30 cellular contexts compared by ENCODE assay signal in the genomic region with DNA sequence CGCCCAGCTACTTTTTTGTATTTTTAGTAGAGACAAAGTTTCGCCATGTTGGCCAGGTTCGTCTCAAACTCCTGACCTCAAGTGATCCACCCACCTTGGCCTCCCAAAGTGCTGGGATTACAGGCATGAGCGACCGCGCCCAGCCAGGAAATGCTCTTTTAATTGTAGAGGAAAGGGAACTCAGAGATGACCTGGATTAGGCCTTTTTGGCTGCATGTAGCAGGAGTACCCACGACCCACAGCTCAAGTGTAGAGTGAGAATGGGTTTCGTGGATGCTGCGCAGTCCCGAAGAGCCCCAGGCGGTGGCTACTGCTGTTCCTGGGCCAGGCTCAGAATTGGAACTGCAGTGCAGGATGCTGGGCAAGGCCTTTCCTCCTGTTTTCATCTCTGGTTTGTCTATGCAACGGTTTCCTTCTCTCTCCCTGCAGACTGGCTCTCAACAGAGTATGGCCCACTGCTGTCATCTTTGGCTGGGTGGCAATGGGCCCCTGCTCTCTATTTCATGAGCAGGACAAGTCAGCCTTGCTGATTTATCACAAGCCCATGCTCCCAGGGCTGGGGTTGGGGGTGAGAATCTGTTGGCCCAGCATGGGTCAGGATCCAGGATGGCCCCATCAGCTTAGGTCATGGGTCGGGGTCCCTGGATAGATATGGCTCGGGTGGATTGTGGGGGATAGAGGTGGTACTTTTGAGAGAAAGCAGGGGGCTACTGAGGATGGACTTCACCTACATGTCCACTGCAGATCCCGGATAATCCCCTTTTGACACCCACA. TPM values are rescaled to one million over a fixed set of nuclear protein-coding genes. Genes with fewer than 3 reads are reported as not detected.
"Had no signal": no experiment of that assay in that cellular context is flagged by ENCODE, and none has a peak within 500 bp of the region (broad histone marks: within the 10 kb centered on the region; RNA-seq: fewer than 3 reads in every experiment).

No MANE protein-coding gene starts in this region.

- H3K27me3 Mint-ChIP-seq: natural killer cell treated with Interleukin-12 subunit alpha and Interleukin-12 subunit beta and Interleukin-15 and Interleukin-18, amount 100 ng/mL, for 72 hours had no signal

- ATAC-seq: esophagus mucosa; foreskin keratinocyte; left colon; mucosa of descending colon; natural killer cell treated with Interleukin-12 subunit alpha and Interleukin-12 subunit beta and Interleukin-15 and Interleukin-18, amount 100 ng/mL, for 72 hours; stimulated activated effector memory CD8-positive, alpha-beta T cell treated with anti-CD3 and anti-CD28 coated beads, Interleukin-12 subunit alpha, Interleukin-12 subunit beta, amount 100 ng/mL, for 72 hours had no signal

- H3K4me3 Mint-ChIP-seq: memory B cell; mesothelial cell of epicardium; naive B cell; natural killer cell treated with Interleukin-12 subunit alpha and Interleukin-12 subunit beta and Interleukin-15 and Interleukin-18, amount 100 ng/mL, for 72 hours; neural crest cell; stimulated activated effector memory CD8-positive, alpha-beta T cell treated with anti-CD3 and anti-CD28 coated beads, Interleukin-12 subunit alpha, Interleukin-12 subunit beta, amount 100 ng/mL, for 72 hours had no signal

- H3K9me3 ChIP-seq: heart right ventricle, mucosa of descending colon, neutrophil, prostate gland, right atrium auricular region, stomach, thyroid gland had no signal

- H3K9me3 Mint-ChIP-seq: memory B cell; mesothelial cell of epicardium; naive B cell; natural killer cell treated with Interleukin-12 subunit alpha and Interleukin-12 subunit beta and Interleukin-15 and Interleukin-18, amount 100 ng/mL, for 72 hours; neural crest cell; stimulated activated effector memory CD8-positive, alpha-beta T cell treated with anti-CD3 and anti-CD28 coated beads, Interleukin-12 subunit alpha, Interleukin-12 subunit beta, amount 100 ng/mL, for 72 hours had no signal

- H3K4me1 Mint-ChIP-seq: memory B cell, naive B cell had no signal

- H3K27ac Mint-ChIP-seq: memory B cell; mesothelial cell of epicardium; natural killer cell treated with Interleukin-12 subunit alpha and Interleukin-12 subunit beta and Interleukin-15 and Interleukin-18, amount 100 ng/mL, for 72 hours; stimulated activated effector memory CD8-positive, alpha-beta T cell treated with anti-CD3 and anti-CD28 coated beads, Interleukin-12 subunit alpha, Interleukin-12 subunit beta, amount 100 ng/mL, for 72 hours had no signal

- H3K4me3 ChIP-seq: dorsolateral prefrontal cortex, heart right ventricle, lung, mucosa of descending colon, prostate gland, right atrium auricular region, smooth muscle cell, stomach, thyroid gland had no signal

- H3K4me1 ChIP-seq: foreskin keratinocyte, parathyroid adenoma, prostate gland, right atrium auricular region, thyroid gland had no signal

- H3K9ac ChIP-seq: parathyroid adenoma had no signal

- DNase-seq: dorsolateral prefrontal cortex; effector CD4-positive, alpha-beta T cell; foreskin keratinocyte; glutamatergic neuron; heart right ventricle; hippocampal formation; kidney glomerular epithelial cell; left colon; mucosa of descending colon; naive B cell; stimulated activated CD4-positive, alpha-beta T cell treated with anti-CD3 and anti-CD28 coated beads, Interleukin-12 subunit alpha, Interleukin-12 subunit beta, amount 100 ng/mL, for 4 hours; stimulated activated CD4-positive, alpha-beta T cell treated with anti-CD3 and anti-CD28 coated beads, Interleukin-1b, Interleukin-23, amount 100 ng/mL, for 48 hours; stimulated activated CD4-positive, alpha-beta T cell treated with anti-CD3 and anti-CD28 coated beads, Interleukin-4, amount 100 ng/mL, for 1 hour; stimulated activated naive CD4-positive, alpha-beta T cell treated with Interleukin-2 at 50 U/mL for 16 hours; stomach; thyroid gland; trophoblast cell had no signal

- H3K27me3 ChIP-seq: dorsolateral prefrontal cortex, neutrophil, right atrium auricular region, stomach, thyroid gland had no signal

- H3K36me3 ChIP-seq: heart right ventricle, neutrophil, prostate gland, right atrium auricular region, stomach, thyroid gland had no signal

- H3K27ac ChIP-seq: dorsolateral prefrontal cortex, epithelial cell of prostate, foreskin keratinocyte, heart right ventricle, neutrophil, parathyroid adenoma, prostate gland, right atrium auricular region, stomach, thyroid gland had no signal

- H3K36me3 Mint-ChIP-seq: memory B cell; mesothelial cell of epicardium; naive B cell; natural killer cell treated with Interleukin-12 subunit alpha and Interleukin-12 subunit beta and Interleukin-15 and Interleukin-18, amount 100 ng/mL, for 72 hours; stimulated activated effector memory CD8-positive, alpha-beta T cell treated with anti-CD3 and anti-CD28 coated beads, Interleukin-12 subunit alpha, Interleukin-12 subunit beta, amount 100 ng/mL, for 72 hours had no signal

RNA-seq across cellular contexts. Expression of a gene that starts 51.2 kb away (rescaled TPM):
- polyA plus RNA-seq: smooth muscle cell had no signal
